In genomic region chr12:109309441-109310246, GRCh38 we compare ENCODE assay signal across 10 cellular contexts. TPM values are rescaled to one million over a fixed set of nuclear protein-coding genes. Genes with fewer than 3 reads are reported as not detected.
DNase-seq lines count a peak whose midpoint lies in the region; ATAC-seq and TF ChIP-seq lines count a peak whose summit lies in the region.
"Had no signal": no experiment of that assay in that cellular context is flagged by ENCODE, and none has a peak within 500 bp of the region (broad histone marks: within the 10 kb centered on the region; RNA-seq: fewer than 3 reads in every experiment).

No MANE protein-coding gene starts in this region.

- H3K36me3 Mint-ChIP-seq in Calu3 (ENCODE audit: insufficient read depth, unreplicated experiment) (peaks cover 14% of the 10 kb centered on the region), MCF 10A (ENCODE audit: insufficient read depth, unreplicated experiment) (peaks cover 6% of the 10 kb centered on the region)

- ATAC-seq in GM18519 (IDR thresholded peaks at IDR 0.05; ENCODE audit: low FRiP score, unreplicated experiment) = no peak

- intact Hi-C loops in Calu3 (cut with micrococcal nuclease; ENCODE audit: unreplicated experiment) = no loop called here
- intact Hi-C loops in MCF 10A (cut with micrococcal nuclease) = no loop called here

- H3K4me3 Mint-ChIP-seq in Calu3 (ENCODE audit: low read depth, unreplicated experiment) (peak overlapping the region; percentile 78), MCF 10A (ENCODE audit: unreplicated experiment) (peak overlapping the region; percentile 73)

- H3K27me3 Mint-ChIP-seq in Calu3 (ENCODE audit: unreplicated experiment) = peaks cover 100% of the 10 kb centered on the region
- H3K27me3 Mint-ChIP-seq in MCF 10A (ENCODE audit: insufficient read depth, unreplicated experiment) = peaks cover 57% of the 10 kb centered on the region

- 0% methylated on average over 54 to 69 of the region's 95 CpGs for WGBS in mesodermal cell (ENCODE audit: insufficient coverage in 2 of 2), 2 experiments

- in situ Hi-C loops in G401 (cut with HindIII; ENCODE audit: low sequenced_read_pairs) = no loop called here
- in situ Hi-C loops in brain microvascular endothelial cell (cut with HindIII; ENCODE audit: low pct_ligation_motif_present, low sequenced_read_pairs) = no loop called here

- H3K4me1 ChIP-seq in mesodermal cell (ENCODE audit: control insufficient read depth, insufficient read depth, low read length, poor library complexity, severe bottlenecking) = no peaks in the 10 kb centered on the region

- no peak for TF ChIP-seq CTCF in Calu3 (IDR thresholded peaks at IDR 0.05; ENCODE audit: unreplicated experiment)
- no peak for TF ChIP-seq CTCF in MCF 10A (IDR thresholded peaks at IDR 0.05; ENCODE audit: unreplicated experiment)
- TF ChIP-seq CTCF in brain microvascular endothelial cell (IDR thresholded peaks at IDR 0.05; ENCODE audit: low read depth, low read length, missing control alignments) = no peak

- H3K4me3 ChIP-seq in mesodermal cell (ENCODE audit: extremely low read depth, insufficient read depth, low read length, poor library complexity, severe bottlenecking) (peak overlapping the region; percentile 21), brain microvascular endothelial cell (ENCODE audit: low read depth, low read length) (no peak overlapping the region)

- H3K4me1 Mint-ChIP-seq in Calu3 (ENCODE audit: low read depth, unreplicated experiment) (peaks cover 19% of the 10 kb centered on the region), MCF 10A (ENCODE audit: insufficient read depth, unreplicated experiment) (no peaks in the 10 kb centered on the region)

- no peaks in the 10 kb centered on the region for H3K9me3 Mint-ChIP-seq in Calu3 (ENCODE audit: low read depth, unreplicated experiment)
- H3K9me3 Mint-ChIP-seq in MCF 10A (ENCODE audit: unreplicated experiment) = no peaks in the 10 kb centered on the region

- H3K36me3 ChIP-seq in mesodermal cell (ENCODE audit: control insufficient read depth, insufficient read depth, low read length) (no peaks in the 10 kb centered on the region), brain microvascular endothelial cell (replicated peaks) (no peaks in the 10 kb centered on the region)

- POLR2A ChIA-PET in MCF 10A (lab: Yijun Ruan, JAX) = no interaction called here

- BruUV-seq in Calu3 (replicated peaks; lab: Mats Ljungman, UMichigan) = no TSS peak
- no TSS peak for BruUV-seq in MCF 10A (replicated peaks; lab: Mats Ljungman, UMichigan)

- H3K27me3 ChIP-seq in brain microvascular endothelial cell (replicated peaks) = peaks cover 54% of the 10 kb centered on the region

- CTCF ChIA-PET in Calu3 (lab: Charles Lee) = interaction anchor here (0.7 kb wide), 1 partner anchor 28 kb away, joined by 8 read pairs; no protein-coding TSS in a partner anchor
- CTCF ChIA-PET in MCF 10A (lab: Yijun Ruan, JAX) = no interaction called here

- no peaks in the 10 kb centered on the region for H3K9me3 ChIP-seq in mesodermal cell (ENCODE audit: control insufficient read depth, low read length)

- no peak overlapping the region for H3K27ac ChIP-seq in mesodermal cell (ENCODE audit: low read depth, low read length, severe bottlenecking)
- H3K27ac ChIP-seq in brain microvascular endothelial cell = no peak overlapping the region

- DNase-seq in Calu3 (peak; percentile 34), M059J (ENCODE audit: low read depth) (peak; percentile 11), MCF 10A (ENCODE audit: unreplicated experiment) (peak; percentile 18), G401 (ENCODE audit: low spot score) (no peak), GDM1 (lab: John Stamatoyannopoulos, UW) (no peak), brain microvascular endothelial cell (no peak)

- no peak overlapping the region for H3K27ac Mint-ChIP-seq in Calu3 (ENCODE audit: unreplicated experiment)
- no peak overlapping the region for H3K27ac Mint-ChIP-seq in MCF 10A (ENCODE audit: low read depth, unreplicated experiment)

RNA-seq across cellular contexts. Expression of gene FOXN4, which starts 0.6 kb away (rescaled TPM):
- not detected in 2 replicates for total RNA-seq in Calu3 (2022)
- total RNA-seq in M059J (2014; rRNA removed; shearing (Covaris generic)) = not detected in 2 replicates
- not detected in 2 replicates for total RNA-seq in MCF 10A (2022)
- polyA plus RNA-seq in mesodermal cell (2013, experiment 1 of 2) = not detected
- not detected for polyA plus RNA-seq in mesodermal cell (2013, experiment 2 of 2)
- 0.43 and 0.78 TPM in 2 replicates for total RNA-seq in G401 (2014; rRNA removed; shearing (Covaris generic))
- total RNA-seq: glomerular endothelial cell, HT1080 had no signal

RNA-seq across cellular contexts. Expression of gene MYO1H, which starts 38.1 kb away (rescaled TPM):
- total RNA-seq in Calu3 (2022) (not detected in 2 replicates), MCF 10A (2022) (not detected in 2 replicates)
- total RNA-seq in M059J (2014; rRNA removed; shearing (Covaris generic)) = not detected in 2 replicates
- not detected for polyA plus RNA-seq in mesodermal cell (2013, experiment 1 of 2)
- polyA plus RNA-seq in mesodermal cell (2013, experiment 2 of 2) = not detected
- not detected in 2 replicates for total RNA-seq in G401 (2014; rRNA removed; shearing (Covaris generic))
- total RNA-seq: glomerular endothelial cell, HT1080 had no signal

Comparison
In these comparisons a context has a peak if more than half of its experiments do, and no peak if none do; other contexts are left out.
1. DNase-seq: peak in Calu3 (single experiment), M059J (single experiment) and MCF 10A (single experiment); none in G401 (single experiment), GDM1 (single experiment) and brain microvascular endothelial cell (single experiment).